In genomic region chr4:184267206-184267608, GRCh38 we compare ENCODE assay signal across 11 cellular contexts. TPM values are rescaled to one million over a fixed set of nuclear protein-coding genes. Genes with fewer than 3 reads are reported as not detected.
DNase-seq lines count a peak whose midpoint lies in the region; ATAC-seq, FAIRE-seq and TF ChIP-seq lines count a peak whose summit lies in the region.
"Had no signal": no experiment of that assay in that cellular context is flagged by ENCODE, and none has a peak within 500 bp of the region (broad histone marks: within the 10 kb centered on the region; RNA-seq: fewer than 3 reads in every experiment).

No MANE protein-coding gene starts in this region.

- in situ Hi-C loops in HepG2 (cut with HindIII; ENCODE audit: extremely low pct_ligation_motif_present, low pct_unique_long_range_greater_than_20kb): loop anchor here (5.0 kb wide), 1 partner anchor 270 kb away; no protein-coding TSS in a partner anchor

- POLR2A ChIA-PET in HepG2 (lab: Yijun Ruan, JAX): no interaction called here

- CTCF ChIA-PET in HepG2 (lab: Yijun Ruan, JAX; ENCODE audit: low intra/inter-chr PET ratio, low total read pairs): no interaction called here

- H3K79me2 ChIP-seq in HepG2 (ENCODE audit: insufficient read depth, low read length): no peaks in the 10 kb centered on the region

- intact Hi-C loops in HepG2 (cut with micrococcal nuclease; ENCODE audit: unreplicated experiment): loop anchor here (5.0 to 10.0 kb wide), 3 partner anchors 80 to 468 kb away; partner anchors contain the start of genes CASP3, CENPU and PRIMPOL
- intact Hi-C loops in right lobe of liver (cut with DNase I): no loop called here
- intact Hi-C loops in aorta (cut with DNase I): loop anchor here (5.0 to 10.0 kb wide), 2 partner anchors 205 to 208 kb away; partner anchors contain the start of gene IRF2 (in 2 of the 2)

- H3K4me3 ChIP-seq in HepG2 (replicated peaks in 1 of 3; ENCODE audit: insufficient read depth in 1 of 3, low read depth in 2 of 3, low read length in 3 of 3): peak overlapping the region in 1 of 3 experiments; percentile 75; a peak in 2 of 6 replicates
- H3K4me3 ChIP-seq in right lobe of liver: no peak overlapping the region
- H3K4me3 ChIP-seq in Peyer's patch: no peak overlapping the region
- H3K4me3 ChIP-seq in foreskin fibroblast (ENCODE audit: low read depth in 1 of 2, low read length in 2 of 2): no peak overlapping the region
- no peak overlapping the region for H3K4me3 ChIP-seq in aorta (ENCODE audit: low read length in 2 of 2)

- H3K4me1 ChIP-seq in HepG2 (ENCODE audit: insufficient read depth, low read length) (peaks cover 34% of the 10 kb centered on the region), right lobe of liver (no peaks in the 10 kb centered on the region), Peyer's patch (no peaks in the 10 kb centered on the region), aorta (ENCODE audit: control insufficient read depth in 1 of 2, insufficient read depth in 2 of 2, low read length in 2 of 2) (no peaks in the 10 kb centered on the region)

- TF ChIP-seq EP300 in HepG2 (IDR thresholded peaks at IDR 0.05; ENCODE audit: low read depth in 2 of 2, low read length in 2 of 2) (no peak), HepG2 (CRISPR knock-in tag; IDR thresholded peaks at IDR 0.05; ENCODE audit: borderline replicate concordance) (no peak)

- H3K36me3 ChIP-seq in HepG2 (replicated peaks in 1 of 2; ENCODE audit: control insufficient read depth in 1 of 2, insufficient read depth in 2 of 2, low read length in 2 of 2) (no peaks in the 10 kb centered on the region), right lobe of liver (no peaks in the 10 kb centered on the region), Peyer's patch (no peaks in the 10 kb centered on the region), aorta (ENCODE audit: control insufficient read depth in 1 of 2, insufficient read depth in 2 of 2, low read length in 1 of 2) (no peaks in the 10 kb centered on the region)
- H3K36me3 ChIP-seq: lower lobe of right lung had no signal

- TF ChIP-seq POLR2A in HepG2 (IDR thresholded peaks at IDR 0.05; ENCODE audit: insufficient read depth in 1 of 2, low read depth in 2 of 2, low read length in 2 of 2): no peak
- TF ChIP-seq POLR2A in right lobe of liver (IDR thresholded peaks at IDR 0.05): no peak
- TF ChIP-seq POLR2A in Peyer's patch (IDR thresholded peaks at IDR 0.05): no peak

- FAIRE-seq in HepG2 (lab: Jason Lieb, UNC): no peak

- ATAC-seq in HepG2 (no peak), right lobe of liver (no peak), aorta (ENCODE audit: low FRiP score) (no peak)

- no peaks in the 10 kb centered on the region for H4K20me1 ChIP-seq in HepG2 (ENCODE audit: insufficient read depth, low read length)

- H3K27ac ChIP-seq in HepG2 (ENCODE audit: extremely low read length, insufficient read depth, low read length): no peak overlapping the region
- no peak overlapping the region for H3K27ac ChIP-seq in right lobe of liver
- H3K27ac ChIP-seq in Peyer's patch: peak overlapping the region in 3 of 4 donors; percentile 72 to 82 (median 72)
- H3K27ac ChIP-seq in epithelial cell of prostate: peak overlapping the region; percentile 63
- no peak overlapping the region for H3K27ac ChIP-seq in aorta (ENCODE audit: low read depth in 1 of 2, low read length in 2 of 2)

- H3K9me3 ChIP-seq in HepG2 (ENCODE audit: low read length) (no peaks in the 10 kb centered on the region), right lobe of liver (no peaks in the 10 kb centered on the region), Peyer's patch (no peaks in the 10 kb centered on the region), aorta (ENCODE audit: control insufficient read depth, low read length) (no peaks in the 10 kb centered on the region)
- H3K9me3 ChIP-seq: lower lobe of right lung had no signal

- no TSS peak for BruUV-seq in HepG2 (replicated peaks; lab: Mats Ljungman, UMichigan)

- H3K9ac ChIP-seq in HepG2 (ENCODE audit: insufficient read depth, low read depth, low read length): no peak overlapping the region; the same call in 1 of the 2 replicates

- TF ChIP-seq CTCF in HepG2 (CRISPR knock-in tag; IDR thresholded peaks at IDR 0.05) (no peak), right lobe of liver (IDR thresholded peaks at IDR 0.05) (no peak), Peyer's patch (IDR thresholded peaks at IDR 0.05) (no peak), foreskin fibroblast (IDR thresholded peaks at IDR 0.05; ENCODE audit: low read depth, low read length) (no peak)

- H3K27me3 ChIP-seq in HepG2 (ENCODE audit: control insufficient read depth in 1 of 2, insufficient read depth in 2 of 2, low read length in 2 of 2): peaks cover 0 to 5% of the 10 kb centered on the region in 2 experiments; a peak in 1 of 5 replicates
- no peaks in the 10 kb centered on the region for H3K27me3 ChIP-seq in right lobe of liver
- H3K27me3 ChIP-seq in Peyer's patch: no peaks in the 10 kb centered on the region
- H3K27me3 ChIP-seq in aorta (ENCODE audit: control insufficient read depth in 1 of 2, insufficient read depth in 2 of 2, low read length in 1 of 2): no peaks in the 10 kb centered on the region

- no peak for TF ChIP-seq RAD21 in HepG2 (CRISPR knock-in tag; IDR thresholded peaks at IDR 0.05)

- no peak for DNase-seq in HepG2 (ENCODE audit: low spot score)
- no peak for DNase-seq in right lobe of liver
- no peak for DNase-seq in Peyer's patch
- no peak for DNase-seq in epithelial cell of prostate (ENCODE audit: low read depth, low spot score)
- DNase-seq in foreskin fibroblast: no peak
- no peak for DNase-seq in DMS114 treated with DMSO at 0.1 percent for 48 hours (lab: John Stamatoyannopoulos, UW; ENCODE audit: unreplicated experiment)
- no peak for DNase-seq in aorta
- DNase-seq in hippocampal formation (lab: John Stamatoyannopoulos, UW): no peak
- DNase-seq: DMS 273 treated with DMSO at 0.1 percent for 48 hours, H7 had no signal

- no peak overlapping the region for H2AFZ ChIP-seq in HepG2 (ENCODE audit: low read length)

- H3K4me2 ChIP-seq in HepG2 (ENCODE audit: low read depth, low read length): peak overlapping the region; percentile 76; the same call in 1 of the 2 replicates

- WGBS in HepG2 (ENCODE audit: low lambda C conversion rate): 19% methylated on average over 1 of the region's 1 CpG
- WGBS in right lobe of liver (ENCODE audit: insufficient coverage, low coverage, low lambda C conversion rate, missing lambda C conversion rate): 63% methylated on average over 1 of the region's 1 CpG
- 72 to 77% methylated on average over 1 of the region's 1 CpG for WGBS in aorta, 2 donors

RNA-seq across cellular contexts. Expression of gene ENPP6, which starts 49.5 kb away (rescaled TPM):
- total RNA-seq in HepG2 (2016; rRNA removed; fragmentation: Illumina TruSeq; extraction: Trizol) (not detected in 2 replicates), right lobe of liver (under 1 TPM in 2 of 6 experiments, not detected in 4; 0.06 to 0.42 TPM), Peyer's patch (1 to 10 TPM in 1 of 4 donors, under 1 TPM in 2, not detected in 1; 0.35 to 1.0 (median 0.40) TPM), aorta (1 to 10 TPM in 1 of 2 donors, under 1 TPM in 1; 0.19 to 1.8 TPM)
- total RNA-seq in HepG2 (2016; cell fraction: cytosol; rRNA removed; fragmentation: Illumina TruSeq; extraction: Trizol; ENCODE audit: low read depth): not detected in 2 replicates
- not detected in 2 replicates for total RNA-seq in HepG2 (2016; cell fraction: insoluble cytoplasmic fraction; rRNA removed; fragmentation: Illumina TruSeq; extraction: Trizol)
- total RNA-seq in HepG2 (2016; cell fraction: membrane; rRNA removed; fragmentation: Illumina TruSeq; extraction: Trizol): not detected in 2 replicates
- total RNA-seq in HepG2 (2016; cell fraction: nucleus; rRNA removed; fragmentation: Illumina TruSeq; extraction: Trizol): not detected in 2 replicates
- polyA plus RNA-seq in HepG2 (2011; rRNA removed) (not detected in 2 replicates), aorta (under 1 TPM in 1 of 2 donors, not detected in 1; 0.13 TPM)
- polyA plus RNA-seq in HepG2 (2011; cell fraction: cytosol; rRNA removed): 0.03 TPM in 1 of 2 replicates, not detected in the other
- polyA plus RNA-seq in HepG2 (2011; cell fraction: nucleus; rRNA removed): not detected in 2 replicates
- polyA plus RNA-seq in HepG2 (2012): not detected in 2 replicates
- not detected in 2 replicates for polyA plus RNA-seq in HepG2 (2016; cell fraction: cytosol; fragmentation: Illumina TruSeq; extraction: Trizol; ENCODE audit: low read depth)
- not detected in 2 replicates for polyA plus RNA-seq in HepG2 (2016; cell fraction: insoluble cytoplasmic fraction; fragmentation: Illumina TruSeq; extraction: Trizol; ENCODE audit: low read depth)
- not detected in 2 replicates for polyA plus RNA-seq in HepG2 (2016; cell fraction: membrane; fragmentation: Illumina TruSeq; extraction: Trizol; ENCODE audit: low read depth)
- not detected in 2 replicates for polyA plus RNA-seq in HepG2 (2016; cell fraction: nucleus; fragmentation: Illumina TruSeq; extraction: Trizol; ENCODE audit: insufficient read depth, low read depth)
- polyA minus RNA-seq in HepG2 (2011; rRNA and poly(A)+ RNA removed; ENCODE audit: low replicate concordance): not detected in 2 replicates
- not detected in 2 replicates for polyA minus RNA-seq in HepG2 (2011; cell fraction: cytosol; rRNA and poly(A)+ RNA removed)
- not detected in 2 replicates for polyA minus RNA-seq in HepG2 (2011; cell fraction: nucleus; rRNA and poly(A)+ RNA removed)
- total RNA-seq: H7 had no signal

Comparison
In these comparisons a context has a peak if more than half of its experiments do, and no peak if none do; other contexts are left out.
1. intact Hi-C loops: an anchor here in HepG2 (5.0 to 10.0 kb wide) and aorta (5.0 to 10.0 kb wide); none called in right lobe of liver.
2. H3K27ac ChIP-seq: peak in Peyer's patch (3 of 4) and epithelial cell of prostate (single experiment); none in HepG2 (single experiment), right lobe of liver (0 of 3) and aorta (0 of 2).